In the genomic region with DNA sequence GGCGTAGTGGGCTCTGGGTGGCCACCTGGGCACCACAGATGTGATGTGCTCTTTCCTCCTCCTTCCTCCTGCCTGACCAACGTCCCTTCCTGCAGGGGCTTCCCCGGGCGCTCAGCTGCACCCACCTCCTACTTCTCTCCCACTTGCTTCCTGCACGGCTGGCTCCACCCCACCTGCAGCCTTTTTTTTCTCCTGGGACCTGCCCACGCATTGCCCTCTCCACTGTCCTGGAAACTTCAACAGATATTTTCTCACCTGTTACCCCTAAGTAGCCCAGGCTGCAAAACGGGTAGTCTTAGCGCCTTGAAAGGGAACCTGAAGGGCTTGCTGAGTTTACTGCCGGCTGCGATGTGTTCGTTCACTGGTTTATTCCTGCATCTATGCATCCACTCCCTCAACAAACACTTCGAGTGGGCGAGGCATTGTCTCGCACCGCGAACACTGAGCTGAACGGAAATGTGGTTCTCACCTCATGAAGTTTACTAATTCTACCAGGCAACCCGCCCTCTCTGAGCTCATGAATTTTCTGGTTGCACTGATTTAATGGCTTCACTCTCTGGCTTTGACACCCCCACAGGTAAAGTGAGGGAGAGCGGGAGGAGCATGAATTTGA, we compare ENCODE assay signal across 8 cellular contexts. TPM values are rescaled to one million over a fixed set of nuclear protein-coding genes. Genes with fewer than 3 reads are reported as not detected.
DNase-seq lines count a peak whose midpoint lies in the region; ATAC-seq, FAIRE-seq and TF ChIP-seq lines count a peak whose summit lies in the region.

No MANE protein-coding gene starts in this region.

- TF ChIP-seq POLR2A in sigmoid colon (IDR thresholded peaks at IDR 0.05), result no peak

- DNase-seq in activated CD8-positive, alpha-beta memory T cell treated with anti-CD3 and anti-CD28 coated beads, Interleukin-2, amount 50 U/mL, for 48 hours, result peak; percentile 61
- no peak for DNase-seq in neuronal stem cell (ENCODE audit: low spot score)
- DNase-seq in NCI-H146 treated with DMSO at 0.1 percent for 48 hours (lab: John Stamatoyannopoulos, UW; ENCODE audit: unreplicated experiment), result no peak
- no peak for DNase-seq in NCI-H510A (lab: John Stamatoyannopoulos, UW)
- DNase-seq in frontal cortex (ENCODE audit: low spot score in 2 of 2), result no peak
- DNase-seq in sigmoid colon, result no peak

- H3K36me3 ChIP-seq in neuronal stem cell (replicated peaks in 1 of 2; ENCODE audit: control insufficient read depth in 2 of 2, insufficient read depth in 2 of 2, low read length in 2 of 2), result no peaks in the 10 kb centered on the region
- H3K36me3 ChIP-seq in sigmoid colon, result no peaks in the 10 kb centered on the region

- H3K4me2 ChIP-seq in neuronal stem cell (ENCODE audit: insufficient read depth, low read length, poor library complexity, severe bottlenecking), result no peak overlapping the region

- H4K91ac ChIP-seq in neuronal stem cell (ENCODE audit: low read depth, low read length, poor library complexity), result no peak overlapping the region

- ATAC-seq in GM18907 (IDR thresholded peaks at IDR 0.05; ENCODE audit: unreplicated experiment), result peak; percentile 62
- peak; percentile 68 for ATAC-seq in HG03135 (IDR thresholded peaks at IDR 0.05; ENCODE audit: unreplicated experiment)

- no peak for FAIRE-seq in frontal cortex (lab: Jason Lieb, UNC)

- H2AK5ac ChIP-seq in neuronal stem cell (ENCODE audit: low read depth, low read length), result no peak overlapping the region

- no peak for TF ChIP-seq CTCF in sigmoid colon (IDR thresholded peaks at IDR 0.05)

- TF ChIP-seq EP300 in sigmoid colon (IDR thresholded peaks at IDR 0.05), result no peak

- no peak overlapping the region for H2BK12ac ChIP-seq in neuronal stem cell (ENCODE audit: low read length)

- H3K4me1 ChIP-seq in neuronal stem cell (ENCODE audit: control insufficient read depth in 2 of 2, insufficient read depth in 1 of 2, low read depth in 1 of 2, low read length in 2 of 2) (no peaks in the 10 kb centered on the region), sigmoid colon (peaks cover 0 to 4% (median 0%) of the 10 kb centered on the region in 4 donors)

- H3K27ac ChIP-seq in neuronal stem cell (replicated peaks; ENCODE audit: low read length) (no peak overlapping the region), sigmoid colon (no peak overlapping the region)

- no peak overlapping the region for H2BK15ac ChIP-seq in neuronal stem cell (ENCODE audit: low read length)

- H2BK5ac ChIP-seq in neuronal stem cell (ENCODE audit: low read length), result no peak overlapping the region

- no peak overlapping the region for H3K4ac ChIP-seq in neuronal stem cell (ENCODE audit: low read length)

- peak overlapping the region; percentile 9 for H2AFZ ChIP-seq in neuronal stem cell (ENCODE audit: low read length)

- H3K14ac ChIP-seq in neuronal stem cell (ENCODE audit: low read length), result no peak overlapping the region

- peak overlapping the region; percentile 38 for H3K18ac ChIP-seq in neuronal stem cell (ENCODE audit: low read length)

- no CpG with 5 or more reads among the region's 19 CpGs for WGBS in neuronal stem cell (ENCODE audit: extremely low coverage in 2 of 2, insufficient read length in 2 of 2, insufficient replicate concordance in 1 of 2), 2 donors
- 12 to 27% methylated on average over 19 of the region's 19 CpGs for WGBS in sigmoid colon, 2 donors

- H2BK120ac ChIP-seq in neuronal stem cell (ENCODE audit: low read depth, low read length), result no peak overlapping the region

- no peak overlapping the region for H3K23ac ChIP-seq in neuronal stem cell (ENCODE audit: low read depth, low read length, poor library complexity)

- no peaks in the 10 kb centered on the region for H3K79me1 ChIP-seq in neuronal stem cell (ENCODE audit: low read depth, low read length)

- H4K8ac ChIP-seq in neuronal stem cell (ENCODE audit: low read depth, low read length), result no peak overlapping the region

- H3K4me3 ChIP-seq in neuronal stem cell (ENCODE audit: low read length in 2 of 2), result no peak overlapping the region
- no peak overlapping the region for H3K4me3 ChIP-seq in sigmoid colon

- no peaks in the 10 kb centered on the region for H3K27me3 ChIP-seq in neuronal stem cell (ENCODE audit: control insufficient read depth in 3 of 3, insufficient read depth in 3 of 3, low read depth in 1 of 3, low read length in 3 of 3)
- H3K27me3 ChIP-seq in sigmoid colon, result peaks cover 0 to 13% (median 0%) of the 10 kb centered on the region in 3 donors

- intact Hi-C loops in sigmoid colon (cut with DNase I), result no loop called here

- H3K9me3 ChIP-seq in neuronal stem cell (replicated peaks in 1 of 2; ENCODE audit: control insufficient read depth in 2 of 2, insufficient read depth in 1 of 2, low read depth in 1 of 2, low read length in 2 of 2) (no peaks in the 10 kb centered on the region), sigmoid colon (no peaks in the 10 kb centered on the region)

- H3K9ac ChIP-seq in neuronal stem cell (ENCODE audit: low read depth, low read length, poor library complexity), result no peak overlapping the region

RNA-seq across cellular contexts. Expression of a gene that starts 23.6 kb away (rescaled TPM):
- polyA plus RNA-seq in neuronal stem cell (2013, experiment 1 of 2), result 29.1 TPM
- 30.0 TPM for polyA plus RNA-seq in neuronal stem cell (2013, experiment 2 of 2)
- total RNA-seq in frontal cortex, result 515 TPM
- total RNA-seq in sigmoid colon, result 10 to 100 TPM; 11.8 to 19.7 (median 17.1) TPM
- polyA plus RNA-seq in sigmoid colon, result 10 to 100 TPM in 1 of 3 donors, 1 to 10 TPM in 2; 7.4 to 15.3 (median 7.8) TPM

Comparison
In these comparisons a context has a peak if more than half of its experiments do, and no peak if none do; other contexts are left out.
1. RNA of a gene that starts 23.6 kb away (total RNA-seq): 515 TPM in frontal cortex (single experiment); 11.8 to 19.7 TPM in sigmoid colon; every median in the first group is over 10 times any median in the second.